ENCODE assay signal across 22 cellular contexts in genomic region chr2:141778315-141778835, GRCh38.
"Had no signal": no experiment of that assay in that cellular context is flagged by ENCODE, and none has a peak within 500 bp of the region (broad histone marks: within the 10 kb centered on the region; RNA-seq: fewer than 3 reads in every experiment).

No MANE protein-coding gene starts in this region.

- H3K27ac ChIP-seq: ascending aorta, esophagus muscularis mucosa, neural progenitor cell, pancreas, right lobe of liver, vagina had no signal

- H3K27me3 ChIP-seq: ascending aorta, esophagus muscularis mucosa, neural progenitor cell, pancreas, right lobe of liver, vagina had no signal

- H2AFZ ChIP-seq: neural progenitor cell had no signal

- H3K4me2 ChIP-seq: neural progenitor cell had no signal

- H3K4me3 ChIP-seq: ascending aorta, esophagus muscularis mucosa, mucosa of descending colon, neural progenitor cell, pancreas, right lobe of liver, vagina had no signal

- H3K36me3 ChIP-seq: ascending aorta, esophagus muscularis mucosa, neural progenitor cell, pancreas, right lobe of liver, vagina had no signal

- H3K9me3 ChIP-seq: ascending aorta, esophagus muscularis mucosa, mucosa of descending colon, pancreas, right lobe of liver, vagina had no signal

- H3K9ac ChIP-seq: neural progenitor cell had no signal

- H3K4me1 ChIP-seq: ascending aorta, esophagus muscularis mucosa, neural progenitor cell, pancreas, right lobe of liver, vagina had no signal

- ATAC-seq: activated CD4-positive, CD25-positive, alpha-beta regulatory T cell treated with anti-CD3 and anti-CD28 coated beads, Interleukin-2, amount 50 U/mL, for 24 hours; activated T-cell treated with anti-CD3 and anti-CD28 coated beads, Interleukin-2, amount 50 U/mL, for 72 hours; left ventricle myocardium superior; mucosa of descending colon; pancreas; right lobe of liver; stimulated activated naive CD8-positive, alpha-beta T cell treated with anti-CD3 and anti-CD28 coated beads, Interleukin-15, amount 100 ng/mL, for 72 hours had no signal

- DNase-seq: activated CD4-positive, alpha-beta T cell treated with anti-CD3 and anti-CD28 coated beads, Interleukin-2, amount 50 U/mL, for 1 hour; activated CD8-positive, alpha-beta memory T cell treated with anti-CD3 and anti-CD28 coated beads, Interleukin-2, amount 50 U/mL, for 4 hours; activated effector memory CD4-positive, alpha-beta T cell treated with anti-CD3 and anti-CD28 coated beads, Interleukin-2, amount 50 U/mL, for 16 hours; activated naive CD4-positive, alpha-beta T cell treated with anti-CD3 and anti-CD28 coated beads, Interleukin-2, amount 50 U/mL, for 16 hours; activated T-cell treated with anti-CD3 and anti-CD28 coated beads, Interleukin-2, amount 50 U/mL, for 72 hours; dermis blood vessel endothelial cell; effector memory CD4-positive, alpha-beta T cell; immature natural killer cell; left ventricle myocardium superior; mucosa of descending colon; naive B cell; pancreas; right lobe of liver; small intestine; stimulated activated CD4-positive, alpha-beta T cell treated with anti-CD3 and anti-CD28 coated beads, Interleukin-4, amount 100 ng/mL, for 1 hour; stimulated activated naive CD8-positive, alpha-beta T cell treated with anti-CD3 and anti-CD28 coated beads, Interleukin-15, amount 100 ng/mL, for 72 hours; trophoblast cell had no signal
